ENCODE assay signal across 9 cellular contexts in genomic region chr3:172398484-172398883, GRCh38. TPM values are rescaled to one million over a fixed set of nuclear protein-coding genes. Genes with fewer than 3 reads are reported as not detected.
"Had no signal": no experiment of that assay in that cellular context is flagged by ENCODE, and none has a peak within 500 bp of the region (broad histone marks: within the 10 kb centered on the region; RNA-seq: fewer than 3 reads in every experiment).

No MANE protein-coding gene starts in this region.

- H3K4me3 ChIP-seq: GM23338, K562 had no signal

- H3K4me3 Mint-ChIP-seq: GM23338, H9 had no signal

- H3K27ac Mint-ChIP-seq: GM23338, H9 had no signal

- ATAC-seq: GM23338, K562 had no signal

- H3K4me1 Mint-ChIP-seq: GM23338, H9 had no signal

- DNase-seq: H9, HCEC 1CT, KG1 had no signal

- H3K4me2 ChIP-seq: GM23338 had no signal

- H3K9me3 Mint-ChIP-seq: H9 had no signal

- H2AFZ ChIP-seq: GM23338 had no signal

- FAIRE-seq: H1, H54, HTR-8/SVneo, K562 had no signal

RNA-seq across cellular contexts. Expression of gene GHSR, which starts 49.8 kb away (rescaled TPM):
- total RNA-seq: GM23338, H1, H9, HT-29, K562 had no signal
- polyA plus RNA-seq: GM23338, H1, K562 had no signal
